ENCODE assay signal across 16 cellular contexts in the genomic region with DNA sequence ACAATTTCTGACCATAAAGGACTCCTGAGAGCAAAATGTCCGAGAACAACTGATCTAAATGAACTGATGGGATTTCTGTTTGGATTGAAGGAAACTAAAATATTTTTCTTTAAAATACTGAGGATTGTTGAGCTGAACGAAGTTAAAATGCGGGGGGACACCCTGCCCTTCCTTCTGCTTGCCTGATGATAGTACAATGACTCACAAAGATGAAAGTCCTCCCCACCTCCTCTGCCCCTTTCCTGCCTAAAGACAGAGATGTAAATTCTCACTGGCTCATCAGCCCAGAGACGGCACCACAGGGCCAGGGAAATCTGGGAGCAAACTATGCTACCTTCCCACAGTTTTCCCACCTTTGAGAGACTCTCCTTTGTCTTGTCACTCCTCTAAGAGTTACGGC.
DNase-seq lines count a peak whose midpoint lies in the region; ATAC-seq, FAIRE-seq and TF ChIP-seq lines count a peak whose summit lies in the region.
"Had no signal": no experiment of that assay in that cellular context is flagged by ENCODE, and none has a peak within 500 bp of the region (broad histone marks: within the 10 kb centered on the region; RNA-seq: fewer than 3 reads in every experiment).

No MANE protein-coding gene starts in this region.

- no peak overlapping the region for H3K4me3 ChIP-seq in epithelial cell of esophagus (ENCODE audit: low read length)

- DNase-seq in H54 (ENCODE audit: insufficient read length, low spot score) (peak; percentile 6), NCI-H226 (peak; percentile 32), epithelial cell of esophagus (ENCODE audit: low read depth) (peak; percentile 13), urothelium cell line (ENCODE audit: low spot score) (peak; percentile 39), NCI-H1105 treated with DMSO at 0.1 percent for 48 hours (lab: John Stamatoyannopoulos, UW) (no peak), T1000 (lab: John Stamatoyannopoulos, UW) (no peak)
- DNase-seq: COR-L47, H9, KBM-7, NCI-H1048, NCI-H146, NCI-H2081 treated with DMSO at 0.1 percent for 48 hours, NCI-H524, SHP77 had no signal

- no peak for TF ChIP-seq CTCF in epithelial cell of esophagus (IDR thresholded peaks at IDR 0.05; ENCODE audit: insufficient read depth, low read depth, low read length, missing control alignments)

- ATAC-seq in HG02870 (IDR thresholded peaks at IDR 0.05; ENCODE audit: unreplicated experiment): no peak
- ATAC-seq: Panc1 had no signal

- TF ChIP-seq POLR2A in H54 (IDR thresholded peaks at IDR 0.05; ENCODE audit: low read depth, low read length): no peak

- FAIRE-seq in H54 (lab: Jason Lieb, UNC) (no peak), urothelium cell line (lab: Jason Lieb, UNC) (no peak)

Comparison
In these comparisons a context has a peak if more than half of its experiments do, and no peak if none do; other contexts are left out.
1. DNase-seq: peak in H54 (single experiment), NCI-H226 (single experiment), epithelial cell of esophagus (single experiment) and urothelium cell line (single experiment); none in NCI-H1105 treated with DMSO at 0.1 percent for 48 hours (single experiment) and T1000 (single experiment).